Comparison of ENCODE assay signal across 11 cellular contexts in the genomic region with DNA sequence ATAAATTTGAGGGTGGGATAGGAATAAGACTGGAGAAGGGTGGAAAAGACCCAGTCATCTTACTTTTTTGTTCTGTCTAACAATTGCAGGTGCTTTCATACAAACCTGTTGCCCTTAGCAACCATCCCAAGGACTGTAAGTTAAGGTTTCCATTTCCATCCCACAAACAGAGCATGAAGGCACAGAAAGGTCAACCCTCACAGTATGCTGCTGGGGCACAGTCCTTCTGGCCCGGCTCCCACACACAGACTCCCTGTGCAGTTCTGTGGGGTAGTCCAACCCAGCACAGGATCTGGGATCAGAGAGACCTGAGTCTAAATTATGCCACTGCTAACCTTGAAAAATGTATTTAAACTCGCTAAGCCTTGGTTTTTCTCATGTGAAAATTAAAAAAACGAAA. TPM values are rescaled to one million over a fixed set of nuclear protein-coding genes. Genes with fewer than 3 reads are reported as not detected.
DNase-seq lines count a peak whose midpoint lies in the region; ATAC-seq and TF ChIP-seq lines count a peak whose summit lies in the region.
"Had no signal": no experiment of that assay in that cellular context is flagged by ENCODE, and none has a peak within 500 bp of the region (broad histone marks: within the 10 kb centered on the region; RNA-seq: fewer than 3 reads in every experiment).

No MANE protein-coding gene starts in this region.

- H3K36me3 Mint-ChIP-seq in CD8-positive, alpha-beta memory T cell = no peaks in the 10 kb centered on the region
- no peaks in the 10 kb centered on the region for H3K36me3 Mint-ChIP-seq in IgD-negative memory B cell
- H3K36me3 Mint-ChIP-seq in activated naive CD4-positive, alpha-beta T cell treated with anti-CD3 and anti-CD28 coated beads, Interleukin-2, amount 50 U/mL, for 72 hours = peaks cover 0 to 4% of the 10 kb centered on the region in 2 donors
- H3K36me3 Mint-ChIP-seq in natural killer cell treated with Interleukin-12 subunit alpha and Interleukin-12 subunit beta and Interleukin-15 and Interleukin-18, amount 100 ng/mL, for 72 hours = no peaks in the 10 kb centered on the region

- H3K9me3 ChIP-seq in CD8-positive, alpha-beta memory T cell (ENCODE audit: low read length) = no peaks in the 10 kb centered on the region
- H3K9me3 ChIP-seq in psoas muscle = no peaks in the 10 kb centered on the region

- H3K4me3 ChIP-seq in CD8-positive, alpha-beta memory T cell (ENCODE audit: low read length) = peak overlapping the region; percentile 44
- no peak overlapping the region for H3K4me3 ChIP-seq in psoas muscle

- POLR2A ChIA-PET in CD8-positive, alpha-beta memory T cell (lab: Charles Lee) = interaction anchor here (3.0 kb wide), 1 partner anchor 100 kb away, joined by 40 read pairs; no protein-coding TSS in a partner anchor

- peaks cover 77% of the 10 kb centered on the region for H3K4me1 ChIP-seq in CD8-positive, alpha-beta memory T cell (ENCODE audit: insufficient read depth, low read length)
- H3K4me1 ChIP-seq in psoas muscle = peaks cover 8% of the 10 kb centered on the region

- intact Hi-C loops in psoas muscle (cut with DNase I) = loop anchor here in 1 of 2 donors (5.0 kb wide), 1 partner anchor 73 kb away; no protein-coding TSS in a partner anchor

- no peaks in the 10 kb centered on the region for H3K36me3 ChIP-seq in CD8-positive, alpha-beta memory T cell (ENCODE audit: insufficient read depth, low read length)
- H3K36me3 ChIP-seq in psoas muscle (ENCODE audit: insufficient read depth in 1 of 2, low read depth in 1 of 2) = no peaks in the 10 kb centered on the region

- no peaks in the 10 kb centered on the region for H3K27me3 ChIP-seq in CD8-positive, alpha-beta memory T cell (ENCODE audit: insufficient read depth, low read length, poor library complexity, severe bottlenecking)
- no peaks in the 10 kb centered on the region for H3K27me3 ChIP-seq in psoas muscle (ENCODE audit: insufficient read depth in 3 of 3, low read length in 2 of 3)

- peaks cover 93 to 100% (median 99%) of the 10 kb centered on the region in 3 donors for H3K4me1 Mint-ChIP-seq in CD8-positive, alpha-beta memory T cell
- H3K4me1 Mint-ChIP-seq in IgD-negative memory B cell = peaks cover 77 to 93% (median 79%) of the 10 kb centered on the region in 3 donors
- peaks cover 78 to 86% of the 10 kb centered on the region in 2 donors for H3K4me1 Mint-ChIP-seq in natural killer cell treated with Interleukin-12 subunit alpha and Interleukin-12 subunit beta and Interleukin-15 and Interleukin-18, amount 100 ng/mL, for 72 hours (ENCODE audit: low read depth in 2 of 2)

- DNase-seq in CD8-positive, alpha-beta memory T cell = no peak
- peak in 1 of 2 donors; percentile 4 for DNase-seq in activated naive CD4-positive, alpha-beta T cell treated with anti-CD3 and anti-CD28 coated beads, Interleukin-2, amount 50 U/mL, for 72 hours (ENCODE audit: low spot score in 2 of 2)
- no peak for DNase-seq in natural killer cell treated with Interleukin-12 subunit alpha and Interleukin-12 subunit beta and Interleukin-15 and Interleukin-18, amount 100 ng/mL, for 72 hours (ENCODE audit: low spot score)
- DNase-seq in psoas muscle (no peak), iPS-NIHi7 (ENCODE audit: extremely low spot score) (no peak)
- DNase-seq: COR-L47, kidney glomerular epithelial cell, NCI-H1436, right cardiac atrium had no signal

- no peaks in the 10 kb centered on the region for H3K9me3 Mint-ChIP-seq in CD8-positive, alpha-beta memory T cell
- H3K9me3 Mint-ChIP-seq in IgD-negative memory B cell = no peaks in the 10 kb centered on the region
- peaks cover 0 to 3% of the 10 kb centered on the region in 2 donors for H3K9me3 Mint-ChIP-seq in activated naive CD4-positive, alpha-beta T cell treated with anti-CD3 and anti-CD28 coated beads, Interleukin-2, amount 50 U/mL, for 72 hours
- H3K9me3 Mint-ChIP-seq in natural killer cell treated with Interleukin-12 subunit alpha and Interleukin-12 subunit beta and Interleukin-15 and Interleukin-18, amount 100 ng/mL, for 72 hours = no peaks in the 10 kb centered on the region

- TF ChIP-seq CTCF in psoas muscle (IDR thresholded peaks at IDR 0.05) = no peak

- peak in 1 of 2 donors; percentile 15 for ATAC-seq in activated naive CD4-positive, alpha-beta T cell treated with anti-CD3 and anti-CD28 coated beads, Interleukin-2, amount 50 U/mL, for 72 hours
- ATAC-seq in natural killer cell treated with Interleukin-12 subunit alpha and Interleukin-12 subunit beta and Interleukin-15 and Interleukin-18, amount 100 ng/mL, for 72 hours = no peak
- ATAC-seq in esophagus mucosa = no peak
- ATAC-seq in psoas muscle = no peak

- WGBS in psoas muscle, 3 donors = 92 to 98% (median 96%) methylated on average over 3 of the region's 3 CpGs

- no peaks in the 10 kb centered on the region for H3K27me3 Mint-ChIP-seq in CD8-positive, alpha-beta memory T cell
- H3K27me3 Mint-ChIP-seq in IgD-negative memory B cell = no peaks in the 10 kb centered on the region
- no peaks in the 10 kb centered on the region for H3K27me3 Mint-ChIP-seq in natural killer cell treated with Interleukin-12 subunit alpha and Interleukin-12 subunit beta and Interleukin-15 and Interleukin-18, amount 100 ng/mL, for 72 hours

- peak overlapping the region; percentile 45 to 88 (median 76) for H3K4me3 Mint-ChIP-seq in CD8-positive, alpha-beta memory T cell
- H3K4me3 Mint-ChIP-seq in IgD-negative memory B cell = peak overlapping the region; percentile 34 to 76 (median 68)
- peak overlapping the region; percentile 85 for H3K4me3 Mint-ChIP-seq in natural killer cell treated with Interleukin-12 subunit alpha and Interleukin-12 subunit beta and Interleukin-15 and Interleukin-18, amount 100 ng/mL, for 72 hours

- peak overlapping the region; percentile 59 for H3K27ac ChIP-seq in CD8-positive, alpha-beta memory T cell (ENCODE audit: low read depth, low read length)
- no peak overlapping the region for H3K27ac ChIP-seq in psoas muscle

- H3K27ac Mint-ChIP-seq in CD8-positive, alpha-beta memory T cell = peak overlapping the region; percentile 93 to 99 (median 98)
- H3K27ac Mint-ChIP-seq in IgD-negative memory B cell = peak overlapping the region; percentile 93 to 98 (median 94)
- peak overlapping the region; percentile 94 to 97 for H3K27ac Mint-ChIP-seq in activated naive CD4-positive, alpha-beta T cell treated with anti-CD3 and anti-CD28 coated beads, Interleukin-2, amount 50 U/mL, for 72 hours
- peak overlapping the region; percentile 95 to 97 for H3K27ac Mint-ChIP-seq in natural killer cell treated with Interleukin-12 subunit alpha and Interleukin-12 subunit beta and Interleukin-15 and Interleukin-18, amount 100 ng/mL, for 72 hours

- CTCF ChIA-PET in CD8-positive, alpha-beta memory T cell (lab: Charles Lee) = interaction anchor here (0.8 to 2.4 kb wide), 5 partner anchors 102 to 308 kb away, joined by 3 to 17 read pairs (median 3); no protein-coding TSS in a partner anchor

RNA-seq across cellular contexts. Expression of gene ETS1, which starts 38.4 kb away (rescaled TPM):
- 100 to 1,000 TPM; 405 to 411 TPM for total RNA-seq in CD8-positive, alpha-beta memory T cell
- polyA plus RNA-seq in CD8-positive, alpha-beta memory T cell = 386 TPM
- polyA plus RNA-seq in IgD-negative memory B cell (192 TPM), psoas muscle (10 to 100 TPM in 2 of 3 donors, 1 to 10 TPM in 1; 8.5 to 13.9 (median 12.6) TPM)
- total RNA-seq in activated naive CD4-positive, alpha-beta T cell treated with anti-CD3 and anti-CD28 coated beads, Interleukin-2, amount 50 U/mL, for 72 hours = 100 to 1,000 TPM; 176 to 461 TPM
- total RNA-seq in natural killer cell treated with Interleukin-12 subunit alpha and Interleukin-12 subunit beta and Interleukin-15 and Interleukin-18, amount 100 ng/mL, for 72 hours = 100 to 1,000 TPM; 521 to 738 TPM
- total RNA-seq in esophagus mucosa (7.8 TPM), psoas muscle (10 to 100 TPM; 19.3 to 32.4 (median 27.1) TPM)

Comparison
In these comparisons a context has a peak if more than half of its experiments do, and no peak if none do; other contexts are left out.
1. RNA of gene ETS1, which starts 38.4 kb away (total RNA-seq): 521 to 738 TPM in natural killer cell treated with Interleukin-12 subunit alpha and Interleukin-12 subunit beta and Interleukin-15 and Interleukin-18, amount 100 ng/mL, for 72 hours, 176 to 461 TPM in activated naive CD4-positive, alpha-beta T cell treated with anti-CD3 and anti-CD28 coated beads, Interleukin-2, amount 50 U/mL, for 72 hours and 405 to 411 TPM in CD8-positive, alpha-beta memory T cell; 19.3 to 32.4 TPM in psoas muscle and 7.8 TPM in esophagus mucosa (single experiment); every median in the first group is over 4 times any median in the second.
2. Peak in every context shown above with its lines, with median percentiles within 50 percentile points of each other: H3K27ac Mint-ChIP-seq and H3K4me3 Mint-ChIP-seq.